ENCODE assay signal across 14 cellular contexts in the genomic region with DNA sequence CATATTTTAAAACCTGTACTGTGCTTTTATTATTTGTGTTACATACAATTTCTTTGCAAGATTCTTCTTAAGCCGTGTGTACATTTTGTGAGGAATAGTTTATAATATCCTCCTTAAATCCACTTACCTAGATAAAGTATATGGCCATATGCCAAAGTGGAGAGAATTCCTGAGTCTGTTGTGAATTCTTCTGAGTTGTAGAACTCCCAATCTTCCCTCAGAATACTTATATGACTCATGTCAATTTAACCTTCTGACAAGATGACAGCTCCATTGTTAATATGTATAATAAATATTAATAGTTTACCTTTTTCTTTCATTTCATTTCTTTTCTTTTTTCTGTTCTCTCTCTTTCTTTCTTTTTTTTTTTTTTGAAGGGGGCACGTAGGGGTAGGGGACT. TPM values are rescaled to one million over a fixed set of nuclear protein-coding genes. Genes with fewer than 3 reads are reported as not detected.
DNase-seq lines count a peak whose midpoint lies in the region; ATAC-seq, FAIRE-seq and TF ChIP-seq lines count a peak whose summit lies in the region.
"Had no signal": no experiment of that assay in that cellular context is flagged by ENCODE, and none has a peak within 500 bp of the region (broad histone marks: within the 10 kb centered on the region; RNA-seq: fewer than 3 reads in every experiment).

No MANE protein-coding gene starts in this region.

- no peak for ATAC-seq in HG03280 (IDR thresholded peaks at IDR 0.05; ENCODE audit: unreplicated experiment)

- TF ChIP-seq POLR2A in GM12892 (IDR thresholded peaks at IDR 0.05; ENCODE audit: low read depth, low read length) = no peak

- DNase-seq in M059J (ENCODE audit: low read depth) (peak; percentile 47), RCC 7860 (ENCODE audit: low spot score) (peak; percentile 32), dermis blood vessel endothelial cell (peak; percentile 39), renal cortical epithelial cell (ENCODE audit: low read depth) (peak; percentile 57), C1 segment of cervical spinal cord (lab: John Stamatoyannopoulos, UW) (no peak), OCI-M2 (lab: John Stamatoyannopoulos, UW; ENCODE audit: unreplicated experiment) (no peak), GM12892 (ENCODE audit: insufficient read length) (no peak)
- DNase-seq: DMS 273 treated with DMSO at 0.1 percent for 48 hours, DND-41, GOT3, NCI-H1092, NCI-H1694, NCI-H2081 treated with DMSO at 0.1 percent for 48 hours had no signal

- FAIRE-seq in RCC 7860 (lab: Jason Lieb, UNC) = peak; percentile 80
- no peak for FAIRE-seq in GM12892 (lab: Jason Lieb, UNC)

RNA-seq across cellular contexts. Expression of a gene that starts 6.0 kb away (rescaled TPM):
- 16.9 and 17.4 TPM in 2 replicates for total RNA-seq in M059J (2014; rRNA removed; shearing (Covaris generic))
- total RNA-seq in dermis blood vessel endothelial cell = 36.2 and 44.7 TPM in 2 replicates
- 33.0 and 42.5 TPM in 2 replicates for total RNA-seq in renal cortical epithelial cell
- polyA plus RNA-seq in GM12892 (2012; ENCODE audit: missing spikeins) = 10.3 TPM

Comparison
In these comparisons a context has a peak if more than half of its experiments do, and no peak if none do; other contexts are left out.
1. DNase-seq: peak in M059J (single experiment), RCC 7860 (single experiment), dermis blood vessel endothelial cell (single experiment) and renal cortical epithelial cell (single experiment); none in C1 segment of cervical spinal cord (0 of 14), OCI-M2 (single experiment) and GM12892 (single experiment).